In the genomic region with DNA sequence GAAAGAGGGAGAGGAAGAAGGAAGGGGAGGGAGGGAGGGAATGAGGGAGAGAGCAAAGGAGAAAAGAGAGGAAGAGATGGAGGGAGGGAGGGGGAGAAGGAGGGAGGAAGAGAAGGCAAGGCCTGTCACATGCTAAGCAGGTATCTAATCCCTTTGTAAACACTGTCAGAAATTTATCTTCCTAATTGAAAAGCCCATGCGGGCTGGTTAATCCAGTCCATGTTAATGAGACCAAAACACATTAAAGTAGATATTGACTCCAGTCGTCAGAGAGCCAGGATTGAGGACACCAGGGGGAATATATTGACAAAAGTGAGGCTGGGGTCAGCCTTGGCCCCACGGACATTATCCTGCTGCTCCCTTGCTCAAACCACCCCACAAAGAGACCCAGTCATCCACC, we compare ENCODE assay signal across 1 cellular context.
TF ChIP-seq lines count a peak whose summit lies in the region.

No MANE protein-coding gene starts in this region.

TF ChIP-seq in HepG2, 621 proteins besides CTCF, POLR2A, EP300 and RAD21 (continued from another document):
- TF ChIP-seq ZBTB49 (CRISPR knock-in tag; IDR thresholded peaks at IDR 0.05; ENCODE audit: borderline replicate concordance) = no peak
- TF ChIP-seq NAIF1 (CRISPR knock-in tag; IDR thresholded peaks at IDR 0.05; ENCODE audit: borderline replicate concordance) = no peak
- TF ChIP-seq PITX1 (CRISPR knock-in tag; IDR thresholded peaks at IDR 0.05) = peak; percentile 76
- no peak for TF ChIP-seq YEATS4 (CRISPR knock-in tag; IDR thresholded peaks at IDR 0.05; ENCODE audit: borderline replicate concordance)
- TF ChIP-seq PAF1 (CRISPR knock-in tag; IDR thresholded peaks at IDR 0.05) = no peak
- no peak for TF ChIP-seq ZNF234 (CRISPR knock-in tag; conservative IDR thresholded peaks at IDR 0.05)
- TF ChIP-seq FOXA3 (CRISPR knock-in tag; IDR thresholded peaks at IDR 0.05) = 0 out of 2 replicates have a peak, but pooled peaks have one; percentile 19
- TF ChIP-seq ASH2L (IDR thresholded peaks at IDR 0.05; ENCODE audit: insufficient read length, low read depth, low read length) = peak; percentile 42
